Comparison of ENCODE assay signal across 8 cellular contexts in the genomic region with DNA sequence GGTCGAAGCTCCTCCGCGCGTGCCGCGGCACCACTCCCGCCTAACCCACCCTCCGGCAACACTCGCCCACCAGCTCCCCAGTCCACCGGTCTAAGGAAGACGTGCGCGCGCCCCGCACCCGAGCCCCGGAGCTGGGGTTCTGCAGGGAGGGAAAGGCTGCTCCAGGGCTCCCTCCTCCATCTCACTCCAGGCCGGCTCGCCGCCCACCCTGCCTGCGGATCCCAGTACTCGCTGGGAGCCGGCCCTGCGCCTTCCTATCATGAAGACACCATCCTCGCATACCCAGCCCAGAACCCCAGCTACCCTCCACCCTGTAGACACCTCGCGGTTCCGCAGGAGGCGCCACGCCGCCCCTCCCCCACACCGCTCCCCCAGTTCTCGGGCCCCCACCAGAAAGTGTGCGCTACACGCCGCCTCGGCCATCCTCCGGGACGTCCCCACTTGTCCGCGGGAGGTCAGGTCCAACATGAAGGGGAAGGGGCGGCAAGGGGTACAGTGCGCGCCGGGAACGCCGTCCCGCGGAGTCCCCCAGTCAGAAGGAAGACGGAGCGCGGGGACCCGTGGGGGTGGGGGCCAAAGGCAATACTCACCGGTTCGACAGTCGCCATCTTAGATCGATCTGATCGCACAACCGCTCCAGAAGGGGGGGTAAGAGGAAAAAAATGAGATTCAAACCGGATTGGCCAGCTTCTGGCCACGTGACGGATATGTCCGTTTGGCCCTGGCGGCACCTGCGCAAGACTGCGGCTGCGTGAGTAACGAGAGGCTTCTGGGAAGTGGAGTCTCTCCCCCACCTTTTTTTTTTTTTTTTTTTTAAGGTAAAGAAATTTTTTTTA. TPM values are rescaled to one million over a fixed set of nuclear protein-coding genes. Genes with fewer than 3 reads are reported as not detected.
DNase-seq lines count a peak whose midpoint lies in the region; ATAC-seq and TF ChIP-seq lines count a peak whose summit lies in the region.

A gene with protein sequence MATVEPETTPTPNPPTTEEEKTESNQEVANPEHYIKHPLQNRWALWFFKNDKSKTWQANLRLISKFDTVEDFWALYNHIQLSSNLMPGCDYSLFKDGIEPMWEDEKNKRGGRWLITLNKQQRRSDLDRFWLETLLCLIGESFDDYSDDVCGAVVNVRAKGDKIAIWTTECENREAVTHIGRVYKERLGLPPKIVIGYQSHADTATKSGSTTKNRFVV (minus strand): TSS at position 629 of the 836 bp plus-strand sequence. CDS start 21 bp downstream, at position 608.

- CTCF ChIA-PET in RWPE1 (lab: Yijun Ruan, JAX) = no interaction called here

- TF ChIP-seq CTCF in LNCaP clone FGC (IDR thresholded peaks at IDR 0.05; ENCODE audit: control insufficient read depth, extremely low read depth, insufficient read depth) = 0 out of 2 replicates have a peak, but pooled peaks have one; percentile 1
- TF ChIP-seq CTCF in RWPE1 (conservative IDR thresholded peaks at IDR 0.05; ENCODE audit: low read depth) = peak; percentile 17
- TF ChIP-seq CTCF in fibroblast of mammary gland (conservative IDR thresholded peaks at IDR 0.05; ENCODE audit: control insufficient read depth, insufficient read depth, low read depth, low read length) = peak; percentile 8

- H3K4me1 Mint-ChIP-seq in activated T-helper 17 cell treated with anti-CD3 and anti-CD28 coated beads, Interleukin-2, amount 50 U/mL, for 72 hours = peaks cover 18% of the 10 kb centered on the region
- peaks cover 8 to 53% (median 34%) of the 10 kb centered on the region in 4 donors for H3K4me1 Mint-ChIP-seq in naive thymus-derived CD8-positive, alpha-beta T cell

- H3K36me3 Mint-ChIP-seq in activated T-helper 17 cell treated with anti-CD3 and anti-CD28 coated beads, Interleukin-2, amount 50 U/mL, for 72 hours (ENCODE audit: low read depth) = peaks cover 49% of the 10 kb centered on the region
- peaks cover 0 to 16% (median 3%) of the 10 kb centered on the region in 3 donors for H3K36me3 Mint-ChIP-seq in naive thymus-derived CD8-positive, alpha-beta T cell

- H3K27ac Mint-ChIP-seq in activated T-helper 17 cell treated with anti-CD3 and anti-CD28 coated beads, Interleukin-2, amount 50 U/mL, for 72 hours = peak within 1 kb of the TSS; percentile 100
- peak within 1 kb of the TSS; percentile 92 to 99 (median 96) for H3K27ac Mint-ChIP-seq in naive thymus-derived CD8-positive, alpha-beta T cell

- H3K27me3 Mint-ChIP-seq in activated T-helper 17 cell treated with anti-CD3 and anti-CD28 coated beads, Interleukin-2, amount 50 U/mL, for 72 hours = no peaks in the 10 kb centered on the region
- H3K27me3 Mint-ChIP-seq in naive thymus-derived CD8-positive, alpha-beta T cell = peaks cover 0 to 7% (median 0%) of the 10 kb centered on the region in 5 donors

- H3K4me3 ChIP-seq in LNCaP clone FGC (ENCODE audit: low read depth, low read length) (peak within 1 kb of the TSS; percentile 98), fibroblast of mammary gland (ENCODE audit: control insufficient read depth, low read depth, low read length) (peak within 1 kb of the TSS; percentile 91)

- peak within 1 kb of the TSS; percentile 99 for H3K27ac ChIP-seq in RWPE1

- H3K4me3 Mint-ChIP-seq in activated T-helper 17 cell treated with anti-CD3 and anti-CD28 coated beads, Interleukin-2, amount 50 U/mL, for 72 hours = peak within 1 kb of the TSS; percentile 100
- peak within 1 kb of the TSS; percentile 91 to 100 (median 98) for H3K4me3 Mint-ChIP-seq in naive thymus-derived CD8-positive, alpha-beta T cell

- peak; percentile 99 for DNase-seq in EL
- peak; percentile 66 for DNase-seq in GOT3 (lab: John Stamatoyannopoulos, UW)
- peak; percentile 97 for DNase-seq in LNCaP clone FGC (ENCODE audit: low read depth)
- DNase-seq in RWPE1 (ENCODE audit: low spot score) = peak; percentile 98
- DNase-seq in fibroblast of mammary gland (ENCODE audit: low read depth) = peak; percentile 99
- DNase-seq in naive thymus-derived CD8-positive, alpha-beta T cell = peak; percentile 85 to 100 (median 97)
- DNase-seq in stimulated activated naive CD4-positive, alpha-beta T cell (lab: John Stamatoyannopoulos, UW) = peak; percentile 90 to 98 (median 97)

- no peaks in the 10 kb centered on the region for H3K9me3 Mint-ChIP-seq in activated T-helper 17 cell treated with anti-CD3 and anti-CD28 coated beads, Interleukin-2, amount 50 U/mL, for 72 hours
- no peaks in the 10 kb centered on the region for H3K9me3 Mint-ChIP-seq in naive thymus-derived CD8-positive, alpha-beta T cell

- POLR2A ChIA-PET in RWPE1 (lab: Yijun Ruan, JAX; ENCODE audit: low non-redundant PET) = interaction anchor here (0.7 to 1.2 kb wide), 2 partner anchors 66 to 765 kb away, joined by 5 to 10 read pairs; no protein-coding TSS in a partner anchor
- POLR2A ChIA-PET in naive thymus-derived CD8-positive, alpha-beta T cell (lab: Charles Lee) = interaction anchor here (0.6 to 2.8 kb wide), 23 partner anchors 8 to 979 kb away, joined by 3 to 34 read pairs (median 4); a partner anchor contains a TSS

- ATAC-seq in activated T-helper 17 cell treated with anti-CD3 and anti-CD28 coated beads, Interleukin-2, amount 50 U/mL, for 72 hours (replicated peaks) = peak; percentile 72
- ATAC-seq in naive thymus-derived CD8-positive, alpha-beta T cell = peak; percentile 82 to 86

RNA-seq across cellular contexts. Expression of the gene that starts here (rescaled TPM):
- total RNA-seq in activated T-helper 17 cell treated with anti-CD3 and anti-CD28 coated beads, Interleukin-2, amount 50 U/mL, for 72 hours = 100 to 1,000 TPM in 1 of 2 donors, 10 to 100 TPM in 1; 75.0 to 125 TPM
- total RNA-seq in naive thymus-derived CD8-positive, alpha-beta T cell = 10 to 100 TPM; 54.6 to 75.7 TPM
- 10 to 100 TPM; 51.5 to 68.3 (median 62.7) TPM for polyA plus RNA-seq in naive thymus-derived CD8-positive, alpha-beta T cell

Comparison
In these comparisons a context has a peak if more than half of its experiments do, and no peak if none do; other contexts are left out.
1. Peak in every context shown above with its lines: DNase-seq, ATAC-seq, H3K4me3 ChIP-seq and H3K27ac ChIP-seq.